In the genomic region with DNA sequence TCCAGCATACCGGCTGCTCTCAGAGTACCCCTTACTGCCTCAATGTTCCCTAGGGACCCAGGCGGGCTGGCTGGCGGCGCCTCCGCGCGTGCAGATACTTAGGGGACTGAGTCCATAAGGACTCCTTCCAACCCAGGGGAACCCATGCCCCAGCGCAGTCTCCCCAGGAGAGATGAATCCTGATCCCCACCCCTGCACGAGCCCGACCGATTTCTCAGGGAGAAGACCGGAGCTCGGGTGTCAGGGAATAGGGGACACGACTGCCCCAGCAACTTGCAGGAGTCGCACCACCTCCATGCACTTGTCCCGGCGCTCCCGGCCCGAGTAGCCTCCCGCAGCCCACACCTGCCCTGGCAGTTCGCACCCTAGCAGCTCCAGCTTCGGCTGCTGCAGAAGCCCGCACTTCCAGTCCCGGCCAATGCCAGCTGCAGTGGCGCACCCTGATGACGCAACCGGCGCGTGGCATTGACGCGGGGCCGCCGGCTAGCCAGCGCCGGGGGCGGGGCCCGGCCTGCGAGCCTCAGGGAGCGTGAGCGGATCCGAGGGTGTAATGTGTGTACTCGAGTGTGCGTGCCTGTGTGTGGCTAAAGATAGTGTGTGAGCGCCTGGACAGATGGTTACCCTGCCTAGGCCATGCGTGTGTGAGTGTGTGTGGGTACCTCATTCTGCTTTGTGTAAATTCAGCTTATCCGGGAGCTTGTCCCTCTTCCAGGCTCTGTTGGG, we compare ENCODE assay signal across 1 cellular context.
A peak's percentile ranks its signal among the peaks of the same experiment; 100 is the strongest.
TF ChIP-seq lines count a peak whose summit lies in the region.

A gene with protein sequence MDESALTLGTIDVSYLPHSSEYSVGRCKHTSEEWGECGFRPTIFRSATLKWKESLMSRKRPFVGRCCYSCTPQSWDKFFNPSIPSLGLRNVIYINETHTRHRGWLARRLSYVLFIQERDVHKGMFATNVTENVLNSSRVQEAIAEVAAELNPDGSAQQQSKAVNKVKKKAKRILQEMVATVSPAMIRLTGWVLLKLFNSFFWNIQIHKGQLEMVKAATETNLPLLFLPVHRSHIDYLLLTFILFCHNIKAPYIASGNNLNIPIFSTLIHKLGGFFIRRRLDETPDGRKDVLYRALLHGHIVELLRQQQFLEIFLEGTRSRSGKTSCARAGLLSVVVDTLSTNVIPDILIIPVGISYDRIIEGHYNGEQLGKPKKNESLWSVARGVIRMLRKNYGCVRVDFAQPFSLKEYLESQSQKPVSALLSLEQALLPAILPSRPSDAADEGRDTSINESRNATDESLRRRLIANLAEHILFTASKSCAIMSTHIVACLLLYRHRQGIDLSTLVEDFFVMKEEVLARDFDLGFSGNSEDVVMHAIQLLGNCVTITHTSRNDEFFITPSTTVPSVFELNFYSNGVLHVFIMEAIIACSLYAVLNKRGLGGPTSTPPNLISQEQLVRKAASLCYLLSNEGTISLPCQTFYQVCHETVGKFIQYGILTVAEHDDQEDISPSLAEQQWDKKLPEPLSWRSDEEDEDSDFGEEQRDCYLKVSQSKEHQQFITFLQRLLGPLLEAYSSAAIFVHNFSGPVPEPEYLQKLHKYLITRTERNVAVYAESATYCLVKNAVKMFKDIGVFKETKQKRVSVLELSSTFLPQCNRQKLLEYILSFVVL (minus strand): TSS at position 437 of the 723 bp plus-strand sequence. CDS start 1,981 bp downstream, outside the sequence.

TF ChIP-seq in GM12878, 131 proteins besides CTCF, POLR2A, EP300 and RAD21 (continued from another document and continues in another):
- TF ChIP-seq, protein P1, sequence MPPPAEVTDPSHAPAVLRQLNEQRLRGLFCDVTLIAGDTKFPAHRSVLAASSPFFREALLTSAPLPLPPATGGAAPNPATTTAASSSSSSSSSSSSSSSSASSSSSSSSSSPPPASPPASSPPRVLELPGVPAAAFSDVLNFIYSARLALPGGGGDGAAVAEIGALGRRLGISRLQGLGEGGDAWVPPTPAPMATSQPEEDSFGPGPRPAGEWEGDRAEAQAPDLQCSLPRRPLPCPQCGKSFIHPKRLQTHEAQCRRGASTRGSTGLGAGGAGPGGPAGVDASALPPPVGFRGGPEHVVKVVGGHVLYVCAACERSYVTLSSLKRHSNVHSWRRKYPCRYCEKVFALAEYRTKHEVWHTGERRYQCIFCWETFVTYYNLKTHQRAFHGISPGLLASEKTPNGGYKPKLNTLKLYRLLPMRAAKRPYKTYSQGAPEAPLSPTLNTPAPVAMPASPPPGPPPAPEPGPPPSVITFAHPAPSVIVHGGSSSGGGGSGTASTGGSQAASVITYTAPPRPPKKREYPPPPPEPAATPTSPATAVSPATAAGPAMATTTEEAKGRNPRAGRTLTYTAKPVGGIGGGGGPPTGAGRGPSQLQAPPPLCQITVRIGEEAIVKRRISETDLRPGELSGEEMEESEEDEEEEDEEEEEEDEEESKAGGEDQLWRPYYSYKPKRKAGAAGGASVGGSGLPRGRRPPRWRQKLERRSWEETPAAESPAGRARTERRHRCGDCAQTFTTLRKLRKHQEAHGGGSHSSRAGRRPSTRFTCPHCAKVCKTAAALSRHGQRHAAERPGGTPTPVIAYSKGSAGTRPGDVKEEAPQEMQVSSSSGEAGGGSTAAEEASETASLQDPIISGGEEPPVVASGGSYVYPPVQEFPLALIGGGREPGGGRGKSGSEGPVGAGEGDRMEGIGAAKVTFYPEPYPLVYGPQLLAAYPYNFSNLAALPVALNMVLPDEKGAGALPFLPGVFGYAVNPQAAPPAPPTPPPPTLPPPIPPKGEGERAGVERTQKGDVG (CRISPR knock-in tag; IDR thresholded peaks at IDR 0.05): no peak
- TF ChIP-seq, protein P2, sequence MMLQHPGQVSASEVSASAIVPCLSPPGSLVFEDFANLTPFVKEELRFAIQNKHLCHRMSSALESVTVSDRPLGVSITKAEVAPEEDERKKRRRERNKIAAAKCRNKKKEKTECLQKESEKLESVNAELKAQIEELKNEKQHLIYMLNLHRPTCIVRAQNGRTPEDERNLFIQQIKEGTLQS (IDR thresholded peaks at IDR 0.05; ENCODE audit: borderline replicate concordance, extremely low read depth, low read depth, low read length): peak; percentile 96
- TF ChIP-seq MEF2A (IDR thresholded peaks at IDR 0.05; ENCODE audit: insufficient read depth, low read depth, low read length) (0 out of 2 replicates have a peak, but pooled peaks have one; percentile 47), CEBPB (IDR thresholded peaks at IDR 0.05; ENCODE audit: borderline replicate concordance in 1 of 2, low read depth in 2 of 2, low read length in 2 of 2) (peak in 1 of 2 experiments; percentile 50; a peak in 1 of 4 replicates), NFYA (IDR thresholded peaks at IDR 0.05; ENCODE audit: borderline replicate concordance, low read depth, low read length) (no peak), ZNF274 (IDR thresholded peaks at IDR 0.05; ENCODE audit: insufficient read depth, insufficient read length) (no peak), MYC (IDR thresholded peaks at IDR 0.05; ENCODE audit: insufficient read depth, insufficient read length, insufficient replicate concordance, low read length, severe bottlenecking) (no peak), TCF12 (IDR thresholded peaks at IDR 0.05; ENCODE audit: low read depth, low read length) (peak; percentile 96), POU2F2 (IDR thresholded peaks at IDR 0.05; ENCODE audit: borderline replicate concordance, low read depth, low read length) (peak; percentile 57; the same call in 2 of the 3 replicates), WRNIP1 (IDR thresholded peaks at IDR 0.05; ENCODE audit: borderline replicate concordance, low read depth, low read length) (no peak), HCFC1 (IDR thresholded peaks at IDR 0.05; ENCODE audit: low read length) (peak; percentile 83), CBFB (IDR thresholded peaks at IDR 0.05; ENCODE audit: low read depth) (no peak), FOXK2 (IDR thresholded peaks at IDR 0.05) (no peak), PML (IDR thresholded peaks at IDR 0.05; ENCODE audit: low read length) (no peak; the same call in 1 of the 2 replicates), MTA2 (IDR thresholded peaks at IDR 0.05; ENCODE audit: low read depth) (no peak), CBX5 (IDR thresholded peaks at IDR 0.05; ENCODE audit: low read depth) (no peak), ZNF384 (IDR thresholded peaks at IDR 0.05; ENCODE audit: borderline replicate concordance, low read depth, low read length) (no peak), PAX8 (IDR thresholded peaks at IDR 0.05) (no peak), HDAC2 (IDR thresholded peaks at IDR 0.05) (no peak), GABPA (IDR thresholded peaks at IDR 0.05; ENCODE audit: low read depth) (no peak), JUND (IDR thresholded peaks at IDR 0.05; ENCODE audit: low read depth, low read length) (no peak), FOS (IDR thresholded peaks at IDR 0.05; ENCODE audit: borderline replicate concordance, extremely low read depth, insufficient read length) (no peak), SUPT20H (IDR thresholded peaks at IDR 0.05; ENCODE audit: borderline replicate concordance, control insufficient read depth, low read depth, low read length) (no peak), MYB (IDR thresholded peaks at IDR 0.05; ENCODE audit: borderline replicate concordance, low read depth, low read length) (no peak; the same call in 1 of the 2 replicates)
- TF ChIP-seq, protein P3, sequence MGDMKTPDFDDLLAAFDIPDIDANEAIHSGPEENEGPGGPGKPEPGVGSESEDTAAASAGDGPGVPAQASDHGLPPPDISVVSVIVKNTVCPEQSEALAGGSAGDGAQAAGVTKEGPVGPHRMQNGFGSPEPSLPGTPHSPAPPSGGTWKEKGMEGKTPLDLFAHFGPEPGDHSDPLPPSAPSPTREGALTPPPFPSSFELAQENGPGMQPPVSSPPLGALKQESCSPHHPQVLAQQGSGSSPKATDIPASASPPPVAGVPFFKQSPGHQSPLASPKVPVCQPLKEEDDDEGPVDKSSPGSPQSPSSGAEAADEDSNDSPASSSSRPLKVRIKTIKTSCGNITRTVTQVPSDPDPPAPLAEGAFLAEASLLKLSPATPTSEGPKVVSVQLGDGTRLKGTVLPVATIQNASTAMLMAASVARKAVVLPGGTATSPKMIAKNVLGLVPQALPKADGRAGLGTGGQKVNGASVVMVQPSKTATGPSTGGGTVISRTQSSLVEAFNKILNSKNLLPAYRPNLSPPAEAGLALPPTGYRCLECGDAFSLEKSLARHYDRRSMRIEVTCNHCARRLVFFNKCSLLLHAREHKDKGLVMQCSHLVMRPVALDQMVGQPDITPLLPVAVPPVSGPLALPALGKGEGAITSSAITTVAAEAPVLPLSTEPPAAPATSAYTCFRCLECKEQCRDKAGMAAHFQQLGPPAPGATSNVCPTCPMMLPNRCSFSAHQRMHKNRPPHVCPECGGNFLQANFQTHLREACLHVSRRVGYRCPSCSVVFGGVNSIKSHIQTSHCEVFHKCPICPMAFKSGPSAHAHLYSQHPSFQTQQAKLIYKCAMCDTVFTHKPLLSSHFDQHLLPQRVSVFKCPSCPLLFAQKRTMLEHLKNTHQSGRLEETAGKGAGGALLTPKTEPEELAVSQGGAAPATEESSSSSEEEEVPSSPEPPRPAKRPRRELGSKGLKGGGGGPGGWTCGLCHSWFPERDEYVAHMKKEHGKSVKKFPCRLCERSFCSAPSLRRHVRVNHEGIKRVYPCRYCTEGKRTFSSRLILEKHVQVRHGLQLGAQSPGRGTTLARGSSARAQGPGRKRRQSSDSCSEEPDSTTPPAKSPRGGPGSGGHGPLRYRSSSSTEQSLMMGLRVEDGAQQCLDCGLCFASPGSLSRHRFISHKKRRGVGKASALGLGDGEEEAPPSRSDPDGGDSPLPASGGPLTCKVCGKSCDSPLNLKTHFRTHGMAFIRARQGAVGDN (IDR thresholded peaks at IDR 0.05): peak; percentile 85; the same call in 1 of the 2 replicates
- TF ChIP-seq, protein P4, sequence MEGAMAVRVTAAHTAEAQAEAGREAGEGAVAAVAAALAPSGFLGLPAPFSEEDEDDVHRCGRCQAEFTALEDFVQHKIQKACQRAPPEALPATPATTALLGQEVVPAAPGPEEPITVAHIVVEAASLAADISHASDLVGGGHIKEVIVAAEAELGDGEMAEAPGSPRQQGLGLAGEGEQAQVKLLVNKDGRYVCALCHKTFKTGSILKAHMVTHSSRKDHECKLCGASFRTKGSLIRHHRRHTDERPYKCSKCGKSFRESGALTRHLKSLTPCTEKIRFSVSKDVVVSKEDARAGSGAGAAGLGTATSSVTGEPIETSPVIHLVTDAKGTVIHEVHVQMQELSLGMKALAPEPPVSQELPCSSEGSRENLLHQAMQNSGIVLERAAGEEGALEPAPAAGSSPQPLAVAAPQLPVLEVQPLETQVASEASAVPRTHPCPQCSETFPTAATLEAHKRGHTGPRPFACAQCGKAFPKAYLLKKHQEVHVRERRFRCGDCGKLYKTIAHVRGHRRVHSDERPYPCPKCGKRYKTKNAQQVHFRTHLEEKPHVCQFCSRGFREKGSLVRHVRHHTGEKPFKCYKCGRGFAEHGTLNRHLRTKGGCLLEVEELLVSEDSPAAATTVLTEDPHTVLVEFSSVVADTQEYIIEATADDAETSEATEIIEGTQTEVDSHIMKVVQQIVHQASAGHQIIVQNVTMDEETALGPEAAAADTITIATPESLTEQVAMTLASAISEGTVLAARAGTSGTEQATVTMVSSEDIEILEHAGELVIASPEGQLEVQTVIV (IDR thresholded peaks at IDR 0.05; ENCODE audit: borderline replicate concordance, partially characterized antibody): no peak
- TF ChIP-seq, protein P5, sequence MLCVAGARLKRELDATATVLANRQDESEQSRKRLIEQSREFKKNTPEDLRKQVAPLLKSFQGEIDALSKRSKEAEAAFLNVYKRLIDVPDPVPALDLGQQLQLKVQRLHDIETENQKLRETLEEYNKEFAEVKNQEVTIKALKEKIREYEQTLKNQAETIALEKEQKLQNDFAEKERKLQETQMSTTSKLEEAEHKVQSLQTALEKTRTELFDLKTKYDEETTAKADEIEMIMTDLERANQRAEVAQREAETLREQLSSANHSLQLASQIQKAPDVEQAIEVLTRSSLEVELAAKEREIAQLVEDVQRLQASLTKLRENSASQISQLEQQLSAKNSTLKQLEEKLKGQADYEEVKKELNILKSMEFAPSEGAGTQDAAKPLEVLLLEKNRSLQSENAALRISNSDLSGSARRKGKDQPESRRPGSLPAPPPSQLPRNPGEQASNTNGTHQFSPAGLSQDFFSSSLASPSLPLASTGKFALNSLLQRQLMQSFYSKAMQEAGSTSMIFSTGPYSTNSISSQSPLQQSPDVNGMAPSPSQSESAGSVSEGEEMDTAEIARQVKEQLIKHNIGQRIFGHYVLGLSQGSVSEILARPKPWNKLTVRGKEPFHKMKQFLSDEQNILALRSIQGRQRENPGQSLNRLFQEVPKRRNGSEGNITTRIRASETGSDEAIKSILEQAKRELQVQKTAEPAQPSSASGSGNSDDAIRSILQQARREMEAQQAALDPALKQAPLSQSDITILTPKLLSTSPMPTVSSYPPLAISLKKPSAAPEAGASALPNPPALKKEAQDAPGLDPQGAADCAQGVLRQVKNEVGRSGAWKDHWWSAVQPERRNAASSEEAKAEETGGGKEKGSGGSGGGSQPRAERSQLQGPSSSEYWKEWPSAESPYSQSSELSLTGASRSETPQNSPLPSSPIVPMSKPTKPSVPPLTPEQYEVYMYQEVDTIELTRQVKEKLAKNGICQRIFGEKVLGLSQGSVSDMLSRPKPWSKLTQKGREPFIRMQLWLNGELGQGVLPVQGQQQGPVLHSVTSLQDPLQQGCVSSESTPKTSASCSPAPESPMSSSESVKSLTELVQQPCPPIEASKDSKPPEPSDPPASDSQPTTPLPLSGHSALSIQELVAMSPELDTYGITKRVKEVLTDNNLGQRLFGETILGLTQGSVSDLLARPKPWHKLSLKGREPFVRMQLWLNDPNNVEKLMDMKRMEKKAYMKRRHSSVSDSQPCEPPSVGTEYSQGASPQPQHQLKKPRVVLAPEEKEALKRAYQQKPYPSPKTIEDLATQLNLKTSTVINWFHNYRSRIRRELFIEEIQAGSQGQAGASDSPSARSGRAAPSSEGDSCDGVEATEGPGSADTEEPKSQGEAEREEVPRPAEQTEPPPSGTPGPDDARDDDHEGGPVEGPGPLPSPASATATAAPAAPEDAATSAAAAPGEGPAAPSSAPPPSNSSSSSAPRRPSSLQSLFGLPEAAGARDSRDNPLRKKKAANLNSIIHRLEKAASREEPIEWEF (IDR thresholded peaks at IDR 0.05; ENCODE audit: insufficient replicate concordance, low read depth, low read length): peak; percentile 37
- TF ChIP-seq, protein P6, sequence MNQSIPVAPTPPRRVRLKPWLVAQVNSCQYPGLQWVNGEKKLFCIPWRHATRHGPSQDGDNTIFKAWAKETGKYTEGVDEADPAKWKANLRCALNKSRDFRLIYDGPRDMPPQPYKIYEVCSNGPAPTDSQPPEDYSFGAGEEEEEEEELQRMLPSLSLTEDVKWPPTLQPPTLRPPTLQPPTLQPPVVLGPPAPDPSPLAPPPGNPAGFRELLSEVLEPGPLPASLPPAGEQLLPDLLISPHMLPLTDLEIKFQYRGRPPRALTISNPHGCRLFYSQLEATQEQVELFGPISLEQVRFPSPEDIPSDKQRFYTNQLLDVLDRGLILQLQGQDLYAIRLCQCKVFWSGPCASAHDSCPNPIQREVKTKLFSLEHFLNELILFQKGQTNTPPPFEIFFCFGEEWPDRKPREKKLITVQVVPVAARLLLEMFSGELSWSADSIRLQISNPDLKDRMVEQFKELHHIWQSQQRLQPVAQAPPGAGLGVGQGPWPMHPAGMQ (IDR thresholded peaks at IDR 0.05; ENCODE audit: borderline replicate concordance): no peak
- TF ChIP-seq, protein P7, sequence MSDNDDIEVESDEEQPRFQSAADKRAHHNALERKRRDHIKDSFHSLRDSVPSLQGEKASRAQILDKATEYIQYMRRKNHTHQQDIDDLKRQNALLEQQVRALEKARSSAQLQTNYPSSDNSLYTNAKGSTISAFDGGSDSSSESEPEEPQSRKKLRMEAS (IDR thresholded peaks at IDR 0.05; ENCODE audit: low read depth, low read length): peak; percentile 83
- TF ChIP-seq, protein P8, sequence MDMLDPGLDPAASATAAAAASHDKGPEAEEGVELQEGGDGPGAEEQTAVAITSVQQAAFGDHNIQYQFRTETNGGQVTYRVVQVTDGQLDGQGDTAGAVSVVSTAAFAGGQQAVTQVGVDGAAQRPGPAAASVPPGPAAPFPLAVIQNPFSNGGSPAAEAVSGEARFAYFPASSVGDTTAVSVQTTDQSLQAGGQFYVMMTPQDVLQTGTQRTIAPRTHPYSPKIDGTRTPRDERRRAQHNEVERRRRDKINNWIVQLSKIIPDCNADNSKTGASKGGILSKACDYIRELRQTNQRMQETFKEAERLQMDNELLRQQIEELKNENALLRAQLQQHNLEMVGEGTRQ (IDR thresholded peaks at IDR 0.05; ENCODE audit: borderline replicate concordance, low read depth, low read length): no peak
